Comparison of ENCODE assay signal across 10 cellular contexts in the genomic region with DNA sequence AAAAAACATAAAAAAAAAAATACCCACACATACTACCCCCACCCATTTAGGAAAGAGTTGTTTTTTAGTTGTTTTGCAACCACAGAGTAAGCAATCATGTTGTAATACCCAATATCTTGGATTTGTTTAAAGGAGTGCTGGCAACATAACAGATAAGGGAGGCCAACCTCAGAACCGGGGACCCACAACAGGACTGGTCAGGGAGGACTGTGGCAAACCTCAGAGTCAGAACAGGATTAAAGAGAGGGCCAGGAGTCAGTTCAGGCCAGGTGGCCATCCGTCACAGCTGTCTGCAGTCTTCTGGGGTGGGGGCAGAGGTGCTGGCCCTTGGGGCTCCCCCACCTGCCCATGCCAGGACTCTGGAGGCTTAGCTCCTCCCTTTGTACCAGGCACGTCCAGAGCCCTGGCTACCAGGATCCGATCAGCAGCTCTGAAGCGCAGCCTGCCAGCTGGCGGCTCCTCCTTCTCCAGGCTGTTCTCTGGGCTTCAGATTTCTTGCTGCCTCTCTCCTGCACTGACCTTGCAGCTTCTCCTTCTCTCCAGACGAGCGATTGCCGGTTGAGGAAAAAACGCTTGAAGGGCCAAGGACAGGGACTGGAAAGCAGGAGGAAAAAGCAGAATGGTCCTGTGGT. TPM values are rescaled to one million over a fixed set of nuclear protein-coding genes. Genes with fewer than 3 reads are reported as not detected.
DNase-seq lines count a peak whose midpoint lies in the region; ATAC-seq and TF ChIP-seq lines count a peak whose summit lies in the region.
"Had no signal": no experiment of that assay in that cellular context is flagged by ENCODE, and none has a peak within 500 bp of the region (broad histone marks: within the 10 kb centered on the region; RNA-seq: fewer than 3 reads in every experiment).

No MANE protein-coding gene starts in this region.

- intact Hi-C loops in colonic mucosa (cut with DNase I): no loop called here

- H2BK120ac ChIP-seq in neuronal stem cell (ENCODE audit: low read depth, low read length): no peak overlapping the region

- ATAC-seq in GM19455 (IDR thresholded peaks at IDR 0.05; ENCODE audit: unreplicated experiment) (no peak), HG02798 (IDR thresholded peaks at IDR 0.05; ENCODE audit: poor library complexity, unreplicated experiment) (no peak)

- TF ChIP-seq CTCF in HL-60 (IDR thresholded peaks at IDR 0.05; ENCODE audit: insufficient read depth, low read length) (no peak), colonic mucosa (IDR thresholded peaks at IDR 0.05) (no peak), liver (IDR thresholded peaks at IDR 0.05; ENCODE audit: low read depth, low read length, missing input control) (no peak)

- 31% methylated on average over 10 of the region's 10 CpGs for WGBS in liver
- no CpG with 5 or more reads among the region's 10 CpGs for WGBS in neuronal stem cell (ENCODE audit: extremely low coverage in 2 of 2, insufficient read length in 2 of 2, insufficient replicate concordance in 1 of 2), 2 donors

- H4K8ac ChIP-seq in neuronal stem cell (ENCODE audit: low read depth, low read length): no peak overlapping the region

- no peak overlapping the region for H2AFZ ChIP-seq in neuronal stem cell (ENCODE audit: low read length)

- H3K36me3 ChIP-seq in colonic mucosa (no peaks in the 10 kb centered on the region), liver (ENCODE audit: control insufficient read depth in 4 of 4, insufficient read depth in 3 of 4, low read depth in 1 of 4, low read length in 3 of 4) (peaks cover 4 to 21% (median 16%) of the 10 kb centered on the region in 4 donors), neuronal stem cell (replicated peaks in 1 of 2; ENCODE audit: control insufficient read depth in 2 of 2, insufficient read depth in 2 of 2, low read length in 2 of 2) (peaks cover 0 to 34% of the 10 kb centered on the region in 2 donors)

- H3K9ac ChIP-seq in colonic mucosa (ENCODE audit: low read depth in 2 of 2, low read length in 2 of 2) (peak overlapping the region in 1 of 2 donors; percentile 62), liver (ENCODE audit: low read depth in 1 of 2, low read length in 2 of 2) (peak overlapping the region; percentile 80 to 96), neuronal stem cell (ENCODE audit: low read depth, low read length, poor library complexity) (no peak overlapping the region)
- H3K9ac ChIP-seq: SK-N-SH had no signal

- no peak overlapping the region for H3K23ac ChIP-seq in neuronal stem cell (ENCODE audit: low read depth, low read length, poor library complexity)

- H3K27me3 ChIP-seq in HL-60 (ENCODE audit: insufficient read depth, poor library complexity, severe bottlenecking): no peaks in the 10 kb centered on the region
- H3K27me3 ChIP-seq in colonic mucosa: no peaks in the 10 kb centered on the region
- H3K27me3 ChIP-seq in liver (ENCODE audit: control insufficient read depth in 4 of 4, insufficient read depth in 4 of 4, low read length in 3 of 4): no peaks in the 10 kb centered on the region
- no peaks in the 10 kb centered on the region for H3K27me3 ChIP-seq in neuronal stem cell (ENCODE audit: control insufficient read depth in 3 of 3, insufficient read depth in 3 of 3, low read depth in 1 of 3, low read length in 3 of 3)

- no peak overlapping the region for H3K4ac ChIP-seq in neuronal stem cell (ENCODE audit: low read length)

- H3K79me1 ChIP-seq in neuronal stem cell (ENCODE audit: low read depth, low read length): no peaks in the 10 kb centered on the region

- H3K27ac ChIP-seq in HL-60 (replicated peaks) (peak overlapping the region; percentile 36), colonic mucosa (no peak overlapping the region), liver (ENCODE audit: low read depth in 1 of 2, low read length in 2 of 2) (peak overlapping the region; percentile 96 to 99), skin epidermis (peak overlapping the region in 17 of 21 experiments; percentile 15 to 82 (median 62)), neuronal stem cell (replicated peaks; ENCODE audit: low read length) (no peak overlapping the region)

- no peak overlapping the region for H2BK12ac ChIP-seq in neuronal stem cell (ENCODE audit: low read length)

- H3K18ac ChIP-seq in neuronal stem cell (ENCODE audit: low read length): no peak overlapping the region

- no peak overlapping the region for H2BK15ac ChIP-seq in neuronal stem cell (ENCODE audit: low read length)

- H3K4me1 ChIP-seq in colonic mucosa (peaks cover 9% of the 10 kb centered on the region), liver (ENCODE audit: control insufficient read depth in 4 of 4, insufficient read depth in 4 of 4, low read length in 3 of 4) (peaks cover 24 to 65% (median 55%) of the 10 kb centered on the region in 4 donors), neuronal stem cell (ENCODE audit: control insufficient read depth in 2 of 2, insufficient read depth in 1 of 2, low read depth in 1 of 2, low read length in 2 of 2) (peaks cover 0 to 5% of the 10 kb centered on the region in 2 donors)

- no peak overlapping the region for H3K4me2 ChIP-seq in neuronal stem cell (ENCODE audit: insufficient read depth, low read length, poor library complexity, severe bottlenecking)
- H3K4me2 ChIP-seq: SK-N-SH had no signal

- H2AK5ac ChIP-seq in neuronal stem cell (ENCODE audit: low read depth, low read length): no peak overlapping the region

- H3K4me3 ChIP-seq in HL-60 (replicated peaks; ENCODE audit: insufficient read depth, low read length): no peak overlapping the region
- no peak overlapping the region for H3K4me3 ChIP-seq in colonic mucosa
- H3K4me3 ChIP-seq in liver (ENCODE audit: low read depth in 1 of 3, low read length in 3 of 3): peak overlapping the region; percentile 64 to 76 (median 70)
- H3K4me3 ChIP-seq in skin epidermis: no peak overlapping the region
- no peak overlapping the region for H3K4me3 ChIP-seq in neuronal stem cell (ENCODE audit: low read length in 2 of 2)

- no peak overlapping the region for H2BK5ac ChIP-seq in neuronal stem cell (ENCODE audit: low read length)

- peak; percentile 32 to 59 for DNase-seq in HL-60 (ENCODE audit: low read depth in 1 of 2, low spot score in 1 of 2)
- DNase-seq in colonic mucosa: peak; percentile 63
- no peak for DNase-seq in iPS-NIHi11 (ENCODE audit: low spot score)
- DNase-seq in neuronal stem cell (ENCODE audit: low spot score): no peak
- DNase-seq: activated T-cell treated with anti-CD3 and anti-CD28 coated beads, Interleukin-2, amount 50 U/mL, for 24 hours; SK-N-SH had no signal

- H3K14ac ChIP-seq in neuronal stem cell (ENCODE audit: low read length): no peak overlapping the region

- TF ChIP-seq RAD21 in liver (IDR thresholded peaks at IDR 0.05): peak; percentile 28 to 47

- H4K91ac ChIP-seq in neuronal stem cell (ENCODE audit: low read depth, low read length, poor library complexity): no peak overlapping the region

- no peaks in the 10 kb centered on the region for H3K9me3 ChIP-seq in colonic mucosa
- no peaks in the 10 kb centered on the region for H3K9me3 ChIP-seq in liver (ENCODE audit: control insufficient read depth in 4 of 4, low read length in 3 of 4)
- H3K9me3 ChIP-seq in neuronal stem cell (replicated peaks in 1 of 2; ENCODE audit: control insufficient read depth in 2 of 2, insufficient read depth in 1 of 2, low read depth in 1 of 2, low read length in 2 of 2): peaks cover 0 to 2% of the 10 kb centered on the region in 2 donors
- H3K9me3 ChIP-seq: SK-N-SH had no signal

TF ChIP-seq in liver, 16 proteins besides CTCF, POLR2A, EP300 and RAD21 (continues in another document):
- peak; percentile 21 for TF ChIP-seq FOXA1 (IDR thresholded peaks at IDR 0.05)
- no peak for TF ChIP-seq HNF4G (IDR thresholded peaks at IDR 0.05)
- peak; percentile 68 to 69 for TF ChIP-seq HNF4A (conservative IDR thresholded peaks at IDR 0.05)
- TF ChIP-seq EGR1 (IDR thresholded peaks at IDR 0.05; ENCODE audit: low read depth in 2 of 2): peak in 1 of 2 donors; percentile 62
- TF ChIP-seq, protein P1, sequence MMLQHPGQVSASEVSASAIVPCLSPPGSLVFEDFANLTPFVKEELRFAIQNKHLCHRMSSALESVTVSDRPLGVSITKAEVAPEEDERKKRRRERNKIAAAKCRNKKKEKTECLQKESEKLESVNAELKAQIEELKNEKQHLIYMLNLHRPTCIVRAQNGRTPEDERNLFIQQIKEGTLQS (IDR thresholded peaks at IDR 0.05): no peak
- TF ChIP-seq, protein P2, sequence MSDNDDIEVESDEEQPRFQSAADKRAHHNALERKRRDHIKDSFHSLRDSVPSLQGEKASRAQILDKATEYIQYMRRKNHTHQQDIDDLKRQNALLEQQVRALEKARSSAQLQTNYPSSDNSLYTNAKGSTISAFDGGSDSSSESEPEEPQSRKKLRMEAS (IDR thresholded peaks at IDR 0.05): peak; percentile 63
- TF ChIP-seq TAF1 (conservative IDR thresholded peaks at IDR 0.05): peak; percentile 25
- TF ChIP-seq YY1 (IDR thresholded peaks at IDR 0.05): peak; percentile 47
- no peak for TF ChIP-seq GABPA (IDR thresholded peaks at IDR 0.05 in 1 of 2, conservative IDR thresholded peaks at IDR 0.05 in 1 of 2)
- TF ChIP-seq JUND (IDR thresholded peaks at IDR 0.05): peak; percentile 41 to 74
- TF ChIP-seq SP1 (IDR thresholded peaks at IDR 0.05): peak; percentile 78

RNA-seq across cellular contexts. Expression of a gene that starts 7.9 kb away (rescaled TPM):
- total RNA-seq in colonic mucosa (10 to 100 TPM; 20.8 to 24.7 TPM), liver (100 to 1,000 TPM in 1 of 2 donors, 10 to 100 TPM in 1; 47.7 to 134 TPM)
- 10 to 100 TPM; 28.9 to 65.8 TPM for polyA plus RNA-seq in liver
- polyA plus RNA-seq in neuronal stem cell (2013, experiment 1 of 2): 14.1 TPM
- polyA plus RNA-seq in neuronal stem cell (2013, experiment 2 of 2): 15.0 TPM

RNA-seq across cellular contexts. Expression of a gene that starts 50.2 kb away (rescaled TPM):
- total RNA-seq in colonic mucosa: 10 to 100 TPM; 14.9 to 28.7 TPM
- total RNA-seq in liver: 10 to 100 TPM in 1 of 2 donors, 1 to 10 TPM in 1; 4.1 to 19.1 TPM
- polyA plus RNA-seq in liver: 10 to 100 TPM; 10.4 to 22.6 TPM
- polyA plus RNA-seq in neuronal stem cell (2013, experiment 1 of 2): 5.2 TPM
- 5.1 TPM for polyA plus RNA-seq in neuronal stem cell (2013, experiment 2 of 2)

Comparison
In these comparisons a context has a peak if more than half of its experiments do, and no peak if none do; other contexts are left out.
1. DNase-seq: peak in HL-60 (2 of 2) and colonic mucosa (single experiment); none in iPS-NIHi11 (single experiment) and neuronal stem cell (single experiment).
2. H3K27ac ChIP-seq: peak in HL-60 (single experiment), liver (2 of 2) and skin epidermis (17 of 21); none in colonic mucosa (single experiment) and neuronal stem cell (single experiment).
3. H3K4me3 ChIP-seq: peak in liver (3 of 3); none in HL-60 (single experiment), colonic mucosa (single experiment), skin epidermis (0 of 7) and neuronal stem cell (0 of 2).